Comparison of ENCODE assay signal across 20 cellular contexts in genomic region chr10:125698599-125698998, GRCh38. TPM values are rescaled to one million over a fixed set of nuclear protein-coding genes. Genes with fewer than 3 reads are reported as not detected.
A peak's percentile ranks its signal among the peaks of the same experiment; 100 is the strongest.
DNase-seq lines count a peak whose midpoint lies in the region; ATAC-seq, FAIRE-seq and TF ChIP-seq lines count a peak whose summit lies in the region.
"Had no signal": no experiment of that assay in that cellular context is flagged by ENCODE, and none has a peak within 500 bp of the region (broad histone marks: within the 10 kb centered on the region; RNA-seq: fewer than 3 reads in every experiment).

No MANE protein-coding gene starts in this region.

- RAD21 ChIA-PET in HCT116 (lab: Charles Lee; ENCODE audit: low non-redundant PET in 1 of 2, low total read pairs in 2 of 2, uncharacterized antibody in 2 of 2, unreplicated experiment in 2 of 2) (no interaction called here), GM12878 (lab: Charles Lee; ENCODE audit: unreplicated experiment) (no interaction called here)

- H3K9ac ChIP-seq in HCT116 (ENCODE audit: low read length) = no peak overlapping the region
- H3K9ac ChIP-seq in GM12878 (ENCODE audit: control insufficient read depth, insufficient read depth, low read length) = no peak overlapping the region
- no peak overlapping the region for H3K9ac ChIP-seq in mesendoderm (ENCODE audit: low read length)

- CTCF ChIA-PET in BJ (lab: Yijun Ruan, JAX) (interaction anchor here (0.6 kb wide), 1 partner anchor 181 kb away, joined by 3 read pairs; no protein-coding TSS in a partner anchor), HCT116 (lab: Charles Lee) (interaction anchor here (1.1 to 1.4 kb wide), 2 partner anchors 9 to 58 kb away, joined by 3 to 5 read pairs; no protein-coding TSS in a partner anchor), GM12878 (lab: Yijun Ruan, JAX) (no interaction called here)

- H3K27ac ChIP-seq in HCT116 (ENCODE audit: low read depth, low read length) (no peak overlapping the region), GM12878 (ENCODE audit: control insufficient read depth, insufficient read depth) (no peak overlapping the region), mesendoderm (ENCODE audit: low read depth, low read length) (no peak overlapping the region)
- H3K27ac ChIP-seq: PC-9 had no signal

- peak overlapping the region; percentile 7 for H3K56ac ChIP-seq in mesendoderm (ENCODE audit: low read length)

- H3K4me3 ChIP-seq in BJ (ENCODE audit: low read depth, low read length) = no peak overlapping the region
- H3K4me3 ChIP-seq in HCT116 (replicated peaks in 1 of 2; ENCODE audit: low read depth in 1 of 2, low read length in 2 of 2) = no peak overlapping the region
- no peak overlapping the region for H3K4me3 ChIP-seq in GM12878
- no peak overlapping the region for H3K4me3 ChIP-seq in mesendoderm (ENCODE audit: low read length)
- H3K4me3 ChIP-seq: K562, PC-9 had no signal

- no TSS peak for BruUV-seq in HCT116 (replicated peaks; lab: Mats Ljungman, UMichigan)
- BruUV-seq in GM12878 (replicated peaks; lab: Mats Ljungman, UMichigan) = no TSS peak

- no peak overlapping the region for H2BK15ac ChIP-seq in mesendoderm (replicated peaks; ENCODE audit: low read depth)

- POLR2A ChIA-PET in BJ (lab: Charles Lee) = no interaction called here
- POLR2A ChIA-PET in HCT116 (lab: Charles Lee) = no interaction called here
- POLR2A ChIA-PET in GM12878 (lab: Charles Lee) = no interaction called here

- H3K9me3 ChIP-seq in HCT116 (ENCODE audit: control insufficient read depth in 1 of 2, insufficient read depth in 1 of 2, low read depth in 1 of 2, low read length in 2 of 2) (no peaks in the 10 kb centered on the region), GM12878 (replicated peaks; ENCODE audit: control insufficient read depth, insufficient read depth, low read length) (no peaks in the 10 kb centered on the region)

- SMC1A ChIA-PET in GM12878 (lab: Charles Lee; ENCODE audit: uncharacterized antibody, unreplicated experiment) = no interaction called here

- no peak overlapping the region for H3K18ac ChIP-seq in mesendoderm (ENCODE audit: low read length)

- H3K36me3 Mint-ChIP-seq in activated T-helper 17 cell treated with anti-CD3 and anti-CD28 coated beads, Interleukin-2, amount 50 U/mL, for 72 hours (ENCODE audit: low read depth) = no peaks in the 10 kb centered on the region
- H3K36me3 Mint-ChIP-seq: CD4-positive, CD25-positive, alpha-beta regulatory T cell had no signal

- no peak for DNase-seq in BJ (ENCODE audit: low read depth)
- DNase-seq in HCT116 (ENCODE audit: low read depth, low spot score) = no peak
- DNase-seq in GM12878 (ENCODE audit: low read depth, low spot score) = no peak
- DNase-seq in mesendoderm = peak; percentile 7
- no peak for DNase-seq in epidermal melanocyte (ENCODE audit: insufficient read length, low spot score)
- no peak for DNase-seq in GF-D8 (lab: John Stamatoyannopoulos, UW)
- DNase-seq: CD4-positive, CD25-positive, alpha-beta regulatory T cell; NCI-H146; NCI-H2081 treated with DMSO at 0.1 percent for 48 hours; NCI-H2227 treated with DMSO at 0.1 percent for 48 hours; NCI-H524 treated with DMSO at 0.1 percent for 48 hours; PC-9; Right ventricle myocardium superior had no signal

- H2AK5ac ChIP-seq in mesendoderm (ENCODE audit: low read length) = no peak overlapping the region

- no peak overlapping the region for H4K5ac ChIP-seq in mesendoderm (ENCODE audit: low read length)

- H3K9me3 Mint-ChIP-seq in activated T-helper 17 cell treated with anti-CD3 and anti-CD28 coated beads, Interleukin-2, amount 50 U/mL, for 72 hours = peaks cover 5% of the 10 kb centered on the region
- H3K9me3 Mint-ChIP-seq: T-helper 1 cell treated with Interleukin-12 subunit alpha and Interleukin-12 subunit beta and Interleukin-4 antibody, amounts not matched to agents 30 μg/mL and 1 μg/mL, for 36 hours had no signal

- no peaks in the 10 kb centered on the region for H3K4me1 Mint-ChIP-seq in activated T-helper 17 cell treated with anti-CD3 and anti-CD28 coated beads, Interleukin-2, amount 50 U/mL, for 72 hours
- H3K4me1 Mint-ChIP-seq: CD4-positive, CD25-positive, alpha-beta regulatory T cell had no signal

- H4K20me1 ChIP-seq in HCT116 (ENCODE audit: insufficient read depth) (no peaks in the 10 kb centered on the region), GM12878 (ENCODE audit: control insufficient read depth, insufficient read depth) (no peaks in the 10 kb centered on the region)

- no peak overlapping the region for H2BK120ac ChIP-seq in mesendoderm (ENCODE audit: low read depth, low read length)

- FAIRE-seq in GM12878 (lab: Jason Lieb, UNC) = no peak
- FAIRE-seq: D721Med, HTR-8/SVneo, K562 had no signal

- H3K23ac ChIP-seq in mesendoderm (ENCODE audit: low read length) = no peak overlapping the region

- intact Hi-C loops in HCT116 (cut with micrococcal nuclease) = no loop called here
- intact Hi-C loops in GM12878 (cut with micrococcal nuclease; ENCODE audit: unreplicated experiment) = no loop called here

- in situ Hi-C loops in GM12878 (cut with MboI) = no loop called here

- no peak overlapping the region for H3K4ac ChIP-seq in mesendoderm (ENCODE audit: low read depth, low read length)

- no peaks in the 10 kb centered on the region for H3K9me2 ChIP-seq in HCT116 (ENCODE audit: insufficient read depth)

- H3K79me1 ChIP-seq in mesendoderm (ENCODE audit: low read length) = no peaks in the 10 kb centered on the region

- TF ChIP-seq EP300 in GM12878 (IDR thresholded peaks at IDR 0.05; ENCODE audit: borderline replicate concordance in 1 of 2, control insufficient read depth in 1 of 2, low read depth in 2 of 2, low read length in 2 of 2) = no peak

- H3K27me3 ChIP-seq in BJ (ENCODE audit: control insufficient read depth, insufficient read depth, low read length) = peaks cover 2% of the 10 kb centered on the region; the same call in 1 of the 2 replicates
- 0 out of 2 replicates have a peak, but pooled peaks cover 5% of the 10 kb centered on the region for H3K27me3 ChIP-seq in HCT116 (ENCODE audit: insufficient read depth, low read length)
- no peaks in the 10 kb centered on the region for H3K27me3 ChIP-seq in GM12878 (replicated peaks in 1 of 2; ENCODE audit: control insufficient read depth in 2 of 2, insufficient read depth in 2 of 2, low read length in 1 of 2)
- no peaks in the 10 kb centered on the region for H3K27me3 ChIP-seq in mesendoderm (ENCODE audit: insufficient read depth, low read length, poor library complexity)

- H3K4me2 ChIP-seq in HCT116 (ENCODE audit: low read length) (no peak overlapping the region), GM12878 (ENCODE audit: control insufficient read depth, insufficient read depth) (no peak overlapping the region), mesendoderm (ENCODE audit: low read length) (no peak overlapping the region)
- H3K4me2 ChIP-seq: PC-9 had no signal

- TF ChIP-seq POLR2A in HCT116 (IDR thresholded peaks at IDR 0.05; ENCODE audit: borderline replicate concordance, extremely low read depth, insufficient read depth, insufficient read length) (no peak), GM12878 (IDR thresholded peaks at IDR 0.05; ENCODE audit: low read depth, low read length) (no peak)

- H3K79me2 ChIP-seq in HCT116 (ENCODE audit: insufficient read depth, low read length) (no peaks in the 10 kb centered on the region), GM12878 (ENCODE audit: control insufficient read depth, insufficient read depth, low read length) (no peaks in the 10 kb centered on the region), mesendoderm (ENCODE audit: control insufficient read depth, insufficient read depth, low read length) (no peaks in the 10 kb centered on the region)

- TF ChIP-seq CTCF in BJ (IDR thresholded peaks at IDR 0.05; ENCODE audit: insufficient read depth, low read depth, low read length) (peak; percentile 14; the same call in 1 of the 2 replicates), HCT116 (IDR thresholded peaks at IDR 0.05 in 2 of 3, conservative IDR thresholded peaks at IDR 0.05 in 1 of 3; ENCODE audit: borderline replicate concordance in 1 of 3, insufficient read depth in 1 of 3, low read depth in 2 of 3, low read length in 2 of 3) (no peak; a peak in 1 of 6 replicates), GM12878 (IDR thresholded peaks at IDR 0.05 in 2 of 3, conservative IDR thresholded peaks at IDR 0.05 in 1 of 3; ENCODE audit: control insufficient read depth in 2 of 3, extremely low read depth in 1 of 3, insufficient read depth in 1 of 3, low read depth in 3 of 3, low read length in 3 of 3) (no peak)

- H3K4me1 ChIP-seq in HCT116 (ENCODE audit: control insufficient read depth in 1 of 2, insufficient read depth in 2 of 2, low read length in 2 of 2) (no peaks in the 10 kb centered on the region), GM12878 (ENCODE audit: control insufficient read depth, insufficient read depth, low read length) (no peaks in the 10 kb centered on the region), mesendoderm (ENCODE audit: control insufficient read depth, low read depth, low read length) (no peaks in the 10 kb centered on the region)

- H4K8ac ChIP-seq in mesendoderm (ENCODE audit: low read depth, low read length) = no peak overlapping the region

- TF ChIP-seq RAD21 in HCT116 (IDR thresholded peaks at IDR 0.05; ENCODE audit: low read depth) = peak; percentile 36; the same call in 1 of the 2 replicates
- no peak for TF ChIP-seq RAD21 in GM12878 (IDR thresholded peaks at IDR 0.05; ENCODE audit: insufficient read depth, low read depth, low read length)

- no peak overlapping the region for H2BK5ac ChIP-seq in mesendoderm (ENCODE audit: low read length)

- peak; percentile 76 for ATAC-seq in HCT116
- 0 out of 3 replicates have a peak, but pooled peaks have one; percentile 20 for ATAC-seq in GM12878
- no peak for ATAC-seq in activated T-helper 17 cell treated with anti-CD3 and anti-CD28 coated beads, Interleukin-2, amount 50 U/mL, for 72 hours (replicated peaks)
- ATAC-seq in GM18858 (IDR thresholded peaks at IDR 0.05; ENCODE audit: unreplicated experiment) = no peak
- ATAC-seq: K562 had no signal

- no peak overlapping the region for H3K27ac Mint-ChIP-seq in activated T-helper 17 cell treated with anti-CD3 and anti-CD28 coated beads, Interleukin-2, amount 50 U/mL, for 72 hours
- H3K27ac Mint-ChIP-seq: CD4-positive, CD25-positive, alpha-beta regulatory T cell; T-helper 1 cell treated with Interleukin-12 subunit alpha and Interleukin-12 subunit beta and Interleukin-4 antibody, amounts not matched to agents 30 μg/mL and 1 μg/mL, for 36 hours had no signal

- peaks cover 7% of the 10 kb centered on the region for H3K27me3 Mint-ChIP-seq in activated T-helper 17 cell treated with anti-CD3 and anti-CD28 coated beads, Interleukin-2, amount 50 U/mL, for 72 hours

- H2AFZ ChIP-seq in HCT116 (ENCODE audit: low read depth, low read length, poor library complexity, severe bottlenecking) (no peak overlapping the region), GM12878 (ENCODE audit: control insufficient read depth, low read depth, low read length) (no peak overlapping the region)
- H2AFZ ChIP-seq: PC-9 had no signal

- WGBS in GM12878 (ENCODE audit: insufficient coverage, insufficient replicate concordance, low lambda C conversion rate, missing lambda C conversion rate) = 37% methylated on average over 5 of the region's 5 CpGs
- no CpG with 5 or more reads among the region's 5 CpGs for WGBS in mesendoderm (ENCODE audit: extremely low coverage, insufficient coverage, low lambda C conversion rate)

- H3K4me3 Mint-ChIP-seq in activated T-helper 17 cell treated with anti-CD3 and anti-CD28 coated beads, Interleukin-2, amount 50 U/mL, for 72 hours = no peak overlapping the region
- H3K4me3 Mint-ChIP-seq: CD4-positive, CD25-positive, alpha-beta regulatory T cell; T-helper 1 cell treated with Interleukin-12 subunit alpha and Interleukin-12 subunit beta and Interleukin-4 antibody, amounts not matched to agents 30 μg/mL and 1 μg/mL, for 36 hours had no signal

- H3K36me3 ChIP-seq in BJ (ENCODE audit: control insufficient read depth, insufficient read depth, low read length) (no peaks in the 10 kb centered on the region), HCT116 (ENCODE audit: control insufficient read depth in 1 of 2, insufficient read depth in 2 of 2, low read length in 2 of 2) (no peaks in the 10 kb centered on the region), GM12878 (ENCODE audit: control insufficient read depth in 2 of 2, insufficient read depth in 2 of 2, low read length in 1 of 2) (no peaks in the 10 kb centered on the region), mesendoderm (ENCODE audit: control insufficient read depth, insufficient read depth, low read length) (no peaks in the 10 kb centered on the region)

RNA-seq across cellular contexts. Expression of gene TEX36, which starts 15.6 kb away (rescaled TPM):
- 0.11 TPM in 1 of 2 replicates, not detected in the other for polyA plus RNA-seq in BJ (2011; rRNA removed)
- not detected in 2 replicates for polyA minus RNA-seq in BJ (2011; rRNA and poly(A)+ RNA removed)
- 0.25 TPM for total RNA-seq in HCT116 (2021; ENCODE audit: unreplicated experiment)
- polyA plus RNA-seq in HCT116 (2012) = 0.25 TPM in 1 of 2 replicates, not detected in the other
- not detected in 2 replicates for total RNA-seq in GM12878 (2013; cell fraction: nucleolus; rRNA removed)
- total RNA-seq in GM12878 (2014; rRNA removed) = not detected in 2 replicates
- not detected in 2 replicates for total RNA-seq in GM12878 (2014; rRNA removed; fragmentation: Illumina TruSeq; extraction: Trizol)
- not detected in 2 replicates for total RNA-seq in GM12878 (2021)
- not detected for polyA plus RNA-seq in GM12878 (2011; ENCODE audit: low read depth)
- polyA plus RNA-seq in GM12878 (2011; rRNA removed) = not detected in 2 replicates
- not detected in 2 replicates for polyA plus RNA-seq in GM12878 (2011; cell fraction: cytosol; rRNA removed)
- polyA plus RNA-seq in GM12878 (2011; cell fraction: nucleus; rRNA removed) = not detected in 2 replicates
- polyA plus RNA-seq in GM12878 (2012) = not detected in 2 replicates
- not detected in 2 replicates for polyA plus RNA-seq in GM12878 (2014; fragmentation: Illumina TruSeq; extraction: Trizol)
- polyA plus RNA-seq in GM12878 (2014; fragmentation: Nextera tagmentation; extraction: Ambion mirVana) = not detected
- polyA plus RNA-seq in GM12878 (2014; rRNA removed) = not detected in 2 replicates
- not detected for polyA plus RNA-seq in GM12878 (2016; fragmentation: Nextera tagmentation; extraction: Ambion mirVana)
- not detected in 2 replicates for polyA minus RNA-seq in GM12878 (2011; rRNA and poly(A)+ RNA removed)
- polyA minus RNA-seq in GM12878 (2011; cell fraction: cytosol; rRNA and poly(A)+ RNA removed) = not detected in 2 replicates
- not detected in 2 replicates for polyA minus RNA-seq in GM12878 (2011; cell fraction: nucleus; rRNA and poly(A)+ RNA removed)
- not detected for polyA plus RNA-seq in mesendoderm (2013, experiment 1 of 2)
- not detected for polyA plus RNA-seq in mesendoderm (2013, experiment 2 of 2)
- total RNA-seq in activated T-helper 17 cell treated with anti-CD3 and anti-CD28 coated beads, Interleukin-2, amount 50 U/mL, for 72 hours = not detected
- total RNA-seq: CD4-positive, CD25-positive, alpha-beta regulatory T cell; Daoy; K562; Right ventricle myocardium superior had no signal
- polyA plus RNA-seq: CD4-positive, CD25-positive, alpha-beta regulatory T cell had no signal

RNA-seq across cellular contexts. Expression of gene EDRF1, which starts 20.9 kb away (rescaled TPM):
- polyA plus RNA-seq in BJ (2011; rRNA removed) (15.7 and 20.1 TPM in 2 replicates), GM12878 (2011; rRNA removed) (99.7 and 142 TPM in 2 replicates), GM12878 (2014; fragmentation: Illumina TruSeq; extraction: Trizol) (41.8 and 45.9 TPM in 2 replicates), GM12878 (2014; fragmentation: Nextera tagmentation; extraction: Ambion mirVana) (10 to 100 TPM; 16.8 to 21.2 TPM), GM12878 (2014; rRNA removed) (45.0 and 49.3 TPM in 2 replicates), GM12878 (2016; fragmentation: Nextera tagmentation; extraction: Ambion mirVana) (10 to 100 TPM; 37.3 to 46.7 TPM)
- polyA minus RNA-seq in BJ (2011; rRNA and poly(A)+ RNA removed) = 17.9 and 21.6 TPM in 2 replicates
- total RNA-seq in HCT116 (2021; ENCODE audit: unreplicated experiment) (49.2 TPM), GM12878 (2014; rRNA removed) (46.0 and 50.3 TPM in 2 replicates), GM12878 (2014; rRNA removed; fragmentation: Illumina TruSeq; extraction: Trizol) (41.6 and 43.9 TPM in 2 replicates), GM12878 (2021) (32.3 and 38.7 TPM in 2 replicates)
- 10.4 and 17.7 TPM in 2 replicates for polyA plus RNA-seq in HCT116 (2012)
- total RNA-seq in GM12878 (2013; cell fraction: nucleolus; rRNA removed) = 146 and 151 TPM in 2 replicates
- polyA plus RNA-seq in GM12878 (2011; ENCODE audit: low read depth) = 23.0 TPM
- polyA plus RNA-seq in GM12878 (2011; cell fraction: cytosol; rRNA removed) = 41.1 and 44.9 TPM in 2 replicates
- polyA plus RNA-seq in GM12878 (2011; cell fraction: nucleus; rRNA removed) = 178 and 197 TPM in 2 replicates
- polyA plus RNA-seq in GM12878 (2012) = 24.1 and 30.6 TPM in 2 replicates
- 67.1 and 80.8 TPM in 2 replicates for polyA minus RNA-seq in GM12878 (2011; rRNA and poly(A)+ RNA removed)
- polyA minus RNA-seq in GM12878 (2011; cell fraction: cytosol; rRNA and poly(A)+ RNA removed) = 31.1 and 32.7 TPM in 2 replicates
- 79.9 and 135 TPM in 2 replicates for polyA minus RNA-seq in GM12878 (2011; cell fraction: nucleus; rRNA and poly(A)+ RNA removed)
- 23.3 TPM for polyA plus RNA-seq in mesendoderm (2013, experiment 1 of 2)
- 23.2 TPM for polyA plus RNA-seq in mesendoderm (2013, experiment 2 of 2)
- 10 to 100 TPM; 35.9 to 38.0 TPM for total RNA-seq in activated T-helper 17 cell treated with anti-CD3 and anti-CD28 coated beads, Interleukin-2, amount 50 U/mL, for 72 hours

Comparison
In these comparisons a context has a peak if more than half of its experiments do, and no peak if none do; other contexts are left out.
1. ATAC-seq: peak in HCT116 (single experiment) and GM12878 (single experiment); none in activated T-helper 17 cell treated with anti-CD3 and anti-CD28 coated beads, Interleukin-2, amount 50 U/mL, for 72 hours (single experiment) and GM18858 (single experiment).